Comparison of ENCODE assay signal across 8 cellular contexts in the genomic region with DNA sequence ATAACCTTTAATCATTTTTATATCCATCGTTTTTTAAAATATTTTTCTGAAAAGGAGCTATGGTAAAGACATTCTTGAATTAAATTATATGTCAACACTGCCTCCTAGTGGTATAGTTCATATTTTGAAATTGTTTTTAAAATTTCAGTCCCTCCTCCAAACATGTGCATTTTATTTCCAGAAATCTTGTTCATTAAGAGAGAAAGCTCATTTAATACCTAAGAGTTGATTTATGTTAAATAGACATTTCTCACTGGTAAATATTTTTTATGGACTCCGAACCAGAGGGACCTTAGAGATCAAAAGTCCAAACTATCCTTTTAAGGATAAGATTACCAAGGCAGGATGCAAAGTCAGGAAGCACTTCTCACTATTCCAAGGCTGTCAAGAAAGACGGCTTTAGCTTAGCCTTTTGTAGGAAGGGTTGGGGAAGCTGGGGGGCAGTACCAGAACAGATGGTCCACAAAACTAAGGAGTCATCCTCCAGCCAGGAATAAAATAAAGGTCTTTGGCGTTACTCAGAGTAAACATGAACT. TPM values are rescaled to one million over a fixed set of nuclear protein-coding genes. Genes with fewer than 3 reads are reported as not detected.
DNase-seq lines count a peak whose midpoint lies in the region; ATAC-seq and TF ChIP-seq lines count a peak whose summit lies in the region.

No MANE protein-coding gene starts in this region.

- no peaks in the 10 kb centered on the region for H3K9me3 ChIP-seq in lung (ENCODE audit: control insufficient read depth in 2 of 2, insufficient read depth in 1 of 2, low read length in 1 of 2)
- no peaks in the 10 kb centered on the region for H3K9me3 ChIP-seq in upper lobe of right lung

- POLR2A ChIA-PET in BJ (lab: Charles Lee), result interaction anchor here (0.6 to 0.7 kb wide), 2 partner anchors 148 to 1028 kb away, joined by 4 to 14 read pairs; no protein-coding TSS in a partner anchor

- ATAC-seq in lung (ENCODE audit: insufficient read depth, low FRiP score) (no peak), upper lobe of right lung (peak; percentile 62), HG02840 (IDR thresholded peaks at IDR 0.05; ENCODE audit: low FRiP score, unreplicated experiment) (no peak), HG02852 (IDR thresholded peaks at IDR 0.05; ENCODE audit: unreplicated experiment) (no peak)

- WGBS in lung, 2 donors, result 10 to 13% methylated on average over 4 of the region's 4 CpGs

- no peaks in the 10 kb centered on the region for H3K36me3 ChIP-seq in BJ (ENCODE audit: control insufficient read depth, insufficient read depth, low read length)
- H3K36me3 ChIP-seq in lung (ENCODE audit: control insufficient read depth in 2 of 2, insufficient read depth in 2 of 2, low read length in 2 of 2), result no peaks in the 10 kb centered on the region
- H3K36me3 ChIP-seq in upper lobe of right lung, result no peaks in the 10 kb centered on the region

- peak overlapping the region in 1 of 2 donors; percentile 22 for H3K27ac ChIP-seq in lung (ENCODE audit: low read depth in 1 of 2, low read length in 1 of 2)
- peak overlapping the region; percentile 55 for H3K27ac ChIP-seq in upper lobe of right lung

- H3K27me3 ChIP-seq in BJ (ENCODE audit: control insufficient read depth, insufficient read depth, low read length) (no peaks in the 10 kb centered on the region), lung (ENCODE audit: control insufficient read depth, insufficient read depth) (no peaks in the 10 kb centered on the region), upper lobe of right lung (no peaks in the 10 kb centered on the region)

- TF ChIP-seq CTCF in BJ (IDR thresholded peaks at IDR 0.05; ENCODE audit: insufficient read depth, low read depth, low read length) (no peak), lung (IDR thresholded peaks at IDR 0.05; ENCODE audit: control extremely low read depth, extremely low read depth) (peak; percentile 30), upper lobe of right lung (IDR thresholded peaks at IDR 0.05) (peak; percentile 44)

- H3K4me1 ChIP-seq in lung (ENCODE audit: control insufficient read depth in 2 of 2, insufficient read depth in 2 of 2, low read length in 2 of 2) (no peaks in the 10 kb centered on the region), upper lobe of right lung (peaks cover 6% of the 10 kb centered on the region)

- intact Hi-C loops in upper lobe of right lung (cut with DNase I), result loop anchor here (10.0 kb wide), 1 partner anchor 108 kb away; no protein-coding TSS in a partner anchor

- CTCF ChIA-PET in BJ (lab: Yijun Ruan, JAX), result interaction anchor here (0.6 to 12.3 kb wide), 49 partner anchors 11 to 723 kb away, joined by 3 to 439 read pairs (median 4); partner anchors contain the start of genes ARSB and HOMER1

- DNase-seq in BJ (ENCODE audit: low read depth), result no peak
- peak; percentile 46 for DNase-seq in HT1080 (ENCODE audit: low read depth)
- peak; percentile 73 for DNase-seq in RKO (ENCODE audit: low spot score)
- peak; percentile 89 for DNase-seq in dedifferentiated amniotic fluid mesenchymal stem cell (ENCODE audit: extremely low spot score)
- DNase-seq in lung (ENCODE audit: low spot score), result no peak
- no peak for DNase-seq in upper lobe of right lung

- H3K4me3 ChIP-seq in BJ (ENCODE audit: low read depth, low read length), result peak overlapping the region; percentile 34
- no peak overlapping the region for H3K4me3 ChIP-seq in lung
- peak overlapping the region; percentile 26 for H3K4me3 ChIP-seq in upper lobe of right lung

RNA-seq across cellular contexts. Expression of gene BHMT, which starts 21.6 kb away (rescaled TPM):
- polyA plus RNA-seq in BJ (2011; rRNA removed) (not detected in 2 replicates), lung (under 1 TPM in 1 of 2 donors, not detected in 1; 0.06 TPM)
- not detected in 2 replicates for polyA minus RNA-seq in BJ (2011; rRNA and poly(A)+ RNA removed)
- not detected in 2 replicates for total RNA-seq in HT1080 (2014; rRNA removed; shearing (Covaris generic))
- polyA plus RNA-seq in HT1080 (2015; cell fraction: cytosol; rRNA removed), result not detected in 2 replicates
- not detected in 2 replicates for polyA plus RNA-seq in HT1080 (2015; cell fraction: nucleus; rRNA removed)
- total RNA-seq in lung (under 1 TPM; 0.46 to 0.55 TPM), upper lobe of right lung (not detected)

Comparison
In these comparisons a context has a peak if more than half of its experiments do, and no peak if none do; other contexts are left out.
1. DNase-seq: peak in HT1080 (single experiment), RKO (single experiment) and dedifferentiated amniotic fluid mesenchymal stem cell (single experiment); none in BJ (single experiment), lung (single experiment) and upper lobe of right lung (single experiment).